ENCODE assay signal across 1 cellular context in the genomic region with DNA sequence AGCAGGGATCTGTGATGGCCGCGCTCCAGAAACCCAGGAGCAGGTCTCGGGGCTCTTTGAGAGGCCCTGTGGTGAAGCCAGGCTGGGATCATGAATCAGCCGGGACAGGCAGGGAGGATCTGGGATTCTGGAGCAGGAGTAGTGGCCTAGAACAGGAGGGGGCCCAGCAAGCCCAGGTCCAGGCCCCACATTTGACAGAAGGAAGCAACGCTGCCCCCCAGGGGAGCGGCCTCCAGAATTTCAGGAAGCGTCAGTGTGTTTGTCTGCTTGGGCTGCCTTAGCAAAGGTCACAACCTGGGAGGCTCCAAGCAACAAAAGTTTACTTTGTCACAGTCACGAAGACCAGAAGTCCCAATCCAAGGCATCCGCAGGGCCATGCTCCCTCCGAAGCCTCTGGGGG.
TF ChIP-seq lines count a peak whose summit lies in the region.

No MANE protein-coding gene starts in this region.

TF ChIP-seq in H1, 55 proteins besides CTCF, POLR2A, EP300 and RAD21:
- no peak for TF ChIP-seq ATF3 (IDR thresholded peaks at IDR 0.05; ENCODE audit: insufficient read depth, low read depth, low read length)
- TF ChIP-seq BACH1 (IDR thresholded peaks at IDR 0.05; ENCODE audit: low read length) = no peak
- TF ChIP-seq, protein P1, sequence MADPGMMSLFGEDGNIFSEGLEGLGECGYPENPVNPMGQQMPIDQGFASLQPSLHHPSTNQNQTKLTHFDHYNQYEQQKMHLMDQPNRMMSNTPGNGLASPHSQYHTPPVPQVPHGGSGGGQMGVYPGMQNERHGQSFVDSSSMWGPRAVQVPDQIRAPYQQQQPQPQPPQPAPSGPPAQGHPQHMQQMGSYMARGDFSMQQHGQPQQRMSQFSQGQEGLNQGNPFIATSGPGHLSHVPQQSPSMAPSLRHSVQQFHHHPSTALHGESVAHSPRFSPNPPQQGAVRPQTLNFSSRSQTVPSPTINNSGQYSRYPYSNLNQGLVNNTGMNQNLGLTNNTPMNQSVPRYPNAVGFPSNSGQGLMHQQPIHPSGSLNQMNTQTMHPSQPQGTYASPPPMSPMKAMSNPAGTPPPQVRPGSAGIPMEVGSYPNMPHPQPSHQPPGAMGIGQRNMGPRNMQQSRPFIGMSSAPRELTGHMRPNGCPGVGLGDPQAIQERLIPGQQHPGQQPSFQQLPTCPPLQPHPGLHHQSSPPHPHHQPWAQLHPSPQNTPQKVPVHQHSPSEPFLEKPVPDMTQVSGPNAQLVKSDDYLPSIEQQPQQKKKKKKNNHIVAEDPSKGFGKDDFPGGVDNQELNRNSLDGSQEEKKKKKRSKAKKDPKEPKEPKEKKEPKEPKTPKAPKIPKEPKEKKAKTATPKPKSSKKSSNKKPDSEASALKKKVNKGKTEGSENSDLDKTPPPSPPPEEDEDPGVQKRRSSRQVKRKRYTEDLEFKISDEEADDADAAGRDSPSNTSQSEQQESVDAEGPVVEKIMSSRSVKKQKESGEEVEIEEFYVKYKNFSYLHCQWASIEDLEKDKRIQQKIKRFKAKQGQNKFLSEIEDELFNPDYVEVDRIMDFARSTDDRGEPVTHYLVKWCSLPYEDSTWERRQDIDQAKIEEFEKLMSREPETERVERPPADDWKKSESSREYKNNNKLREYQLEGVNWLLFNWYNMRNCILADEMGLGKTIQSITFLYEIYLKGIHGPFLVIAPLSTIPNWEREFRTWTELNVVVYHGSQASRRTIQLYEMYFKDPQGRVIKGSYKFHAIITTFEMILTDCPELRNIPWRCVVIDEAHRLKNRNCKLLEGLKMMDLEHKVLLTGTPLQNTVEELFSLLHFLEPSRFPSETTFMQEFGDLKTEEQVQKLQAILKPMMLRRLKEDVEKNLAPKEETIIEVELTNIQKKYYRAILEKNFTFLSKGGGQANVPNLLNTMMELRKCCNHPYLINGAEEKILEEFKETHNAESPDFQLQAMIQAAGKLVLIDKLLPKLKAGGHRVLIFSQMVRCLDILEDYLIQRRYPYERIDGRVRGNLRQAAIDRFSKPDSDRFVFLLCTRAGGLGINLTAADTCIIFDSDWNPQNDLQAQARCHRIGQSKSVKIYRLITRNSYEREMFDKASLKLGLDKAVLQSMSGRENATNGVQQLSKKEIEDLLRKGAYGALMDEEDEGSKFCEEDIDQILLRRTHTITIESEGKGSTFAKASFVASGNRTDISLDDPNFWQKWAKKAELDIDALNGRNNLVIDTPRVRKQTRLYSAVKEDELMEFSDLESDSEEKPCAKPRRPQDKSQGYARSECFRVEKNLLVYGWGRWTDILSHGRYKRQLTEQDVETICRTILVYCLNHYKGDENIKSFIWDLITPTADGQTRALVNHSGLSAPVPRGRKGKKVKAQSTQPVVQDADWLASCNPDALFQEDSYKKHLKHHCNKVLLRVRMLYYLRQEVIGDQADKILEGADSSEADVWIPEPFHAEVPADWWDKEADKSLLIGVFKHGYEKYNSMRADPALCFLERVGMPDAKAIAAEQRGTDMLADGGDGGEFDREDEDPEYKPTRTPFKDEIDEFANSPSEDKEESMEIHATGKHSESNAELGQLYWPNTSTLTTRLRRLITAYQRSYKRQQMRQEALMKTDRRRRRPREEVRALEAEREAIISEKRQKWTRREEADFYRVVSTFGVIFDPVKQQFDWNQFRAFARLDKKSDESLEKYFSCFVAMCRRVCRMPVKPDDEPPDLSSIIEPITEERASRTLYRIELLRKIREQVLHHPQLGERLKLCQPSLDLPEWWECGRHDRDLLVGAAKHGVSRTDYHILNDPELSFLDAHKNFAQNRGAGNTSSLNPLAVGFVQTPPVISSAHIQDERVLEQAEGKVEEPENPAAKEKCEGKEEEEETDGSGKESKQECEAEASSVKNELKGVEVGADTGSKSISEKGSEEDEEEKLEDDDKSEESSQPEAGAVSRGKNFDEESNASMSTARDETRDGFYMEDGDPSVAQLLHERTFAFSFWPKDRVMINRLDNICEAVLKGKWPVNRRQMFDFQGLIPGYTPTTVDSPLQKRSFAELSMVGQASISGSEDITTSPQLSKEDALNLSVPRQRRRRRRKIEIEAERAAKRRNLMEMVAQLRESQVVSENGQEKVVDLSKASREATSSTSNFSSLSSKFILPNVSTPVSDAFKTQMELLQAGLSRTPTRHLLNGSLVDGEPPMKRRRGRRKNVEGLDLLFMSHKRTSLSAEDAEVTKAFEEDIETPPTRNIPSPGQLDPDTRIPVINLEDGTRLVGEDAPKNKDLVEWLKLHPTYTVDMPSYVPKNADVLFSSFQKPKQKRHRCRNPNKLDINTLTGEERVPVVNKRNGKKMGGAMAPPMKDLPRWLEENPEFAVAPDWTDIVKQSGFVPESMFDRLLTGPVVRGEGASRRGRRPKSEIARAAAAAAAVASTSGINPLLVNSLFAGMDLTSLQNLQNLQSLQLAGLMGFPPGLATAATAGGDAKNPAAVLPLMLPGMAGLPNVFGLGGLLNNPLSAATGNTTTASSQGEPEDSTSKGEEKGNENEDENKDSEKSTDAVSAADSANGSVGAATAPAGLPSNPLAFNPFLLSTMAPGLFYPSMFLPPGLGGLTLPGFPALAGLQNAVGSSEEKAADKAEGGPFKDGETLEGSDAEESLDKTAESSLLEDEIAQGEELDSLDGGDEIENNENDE (IDR thresholded peaks at IDR 0.05; ENCODE audit: insufficient replicate concordance, low read length) = no peak
- TF ChIP-seq, protein P2, sequence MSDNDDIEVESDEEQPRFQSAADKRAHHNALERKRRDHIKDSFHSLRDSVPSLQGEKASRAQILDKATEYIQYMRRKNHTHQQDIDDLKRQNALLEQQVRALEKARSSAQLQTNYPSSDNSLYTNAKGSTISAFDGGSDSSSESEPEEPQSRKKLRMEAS (IDR thresholded peaks at IDR 0.05) = no peak
- TF ChIP-seq SP1 (IDR thresholded peaks at IDR 0.05; ENCODE audit: low read depth, low read length) = no peak
- no peak for TF ChIP-seq HDAC2 (IDR thresholded peaks at IDR 0.05; ENCODE audit: borderline replicate concordance in 1 of 2, low read depth in 2 of 2, low read length in 2 of 2)
- no peak for TF ChIP-seq KDM5A (IDR thresholded peaks at IDR 0.05; ENCODE audit: low read length)
- no peak for TF ChIP-seq TAF1 (IDR thresholded peaks at IDR 0.05; ENCODE audit: low read depth, low read length)
- no peak for TF ChIP-seq NANOG (IDR thresholded peaks at IDR 0.05; ENCODE audit: insufficient read depth, low read depth, low read length, poor library complexity, severe bottlenecking)
- TF ChIP-seq KDM1A (IDR thresholded peaks at IDR 0.05; ENCODE audit: borderline replicate concordance, low read length) = no peak
- TF ChIP-seq JUN (IDR thresholded peaks at IDR 0.05; ENCODE audit: low read depth, low read length) = no peak
- TF ChIP-seq YY1 (IDR thresholded peaks at IDR 0.05; ENCODE audit: low read depth, low read length) = no peak
- no peak for TF ChIP-seq BRCA1 (IDR thresholded peaks at IDR 0.05; ENCODE audit: low read depth, low read length)
- TF ChIP-seq NRF1 (IDR thresholded peaks at IDR 0.05; ENCODE audit: low read depth, low read length) = no peak
- TF ChIP-seq, protein P3, sequence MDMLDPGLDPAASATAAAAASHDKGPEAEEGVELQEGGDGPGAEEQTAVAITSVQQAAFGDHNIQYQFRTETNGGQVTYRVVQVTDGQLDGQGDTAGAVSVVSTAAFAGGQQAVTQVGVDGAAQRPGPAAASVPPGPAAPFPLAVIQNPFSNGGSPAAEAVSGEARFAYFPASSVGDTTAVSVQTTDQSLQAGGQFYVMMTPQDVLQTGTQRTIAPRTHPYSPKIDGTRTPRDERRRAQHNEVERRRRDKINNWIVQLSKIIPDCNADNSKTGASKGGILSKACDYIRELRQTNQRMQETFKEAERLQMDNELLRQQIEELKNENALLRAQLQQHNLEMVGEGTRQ (IDR thresholded peaks at IDR 0.05; ENCODE audit: low read length) = no peak
- no peak for TF ChIP-seq GABPA (IDR thresholded peaks at IDR 0.05; ENCODE audit: borderline replicate concordance, insufficient read depth, low read length)
- no peak for TF ChIP-seq RFX5 (IDR thresholded peaks at IDR 0.05; ENCODE audit: borderline replicate concordance, low read depth, low read length)
- TF ChIP-seq GTF2F1 (IDR thresholded peaks at IDR 0.05; ENCODE audit: borderline replicate concordance, low read depth, low read length) = no peak
